In genomic region chr13:51451467-51452390, GRCh38 we compare ENCODE assay signal across 8 cellular contexts. TPM values are rescaled to one million over a fixed set of nuclear protein-coding genes. Genes with fewer than 3 reads are reported as not detected.
DNase-seq lines count a peak whose midpoint lies in the region; ATAC-seq, FAIRE-seq and TF ChIP-seq lines count a peak whose summit lies in the region.

No MANE protein-coding gene starts in this region.

- H2AFZ ChIP-seq in fibroblast of lung (ENCODE audit: low read length): peak overlapping the region; percentile 43

- H3K4me1 ChIP-seq in HUES64 (ENCODE audit: insufficient read depth, low read length) (peaks cover 12% of the 10 kb centered on the region), fibroblast of lung (ENCODE audit: control insufficient read depth, extremely low read depth, insufficient read depth, low read length) (peaks cover 13% of the 10 kb centered on the region)

- TF ChIP-seq CTCF in fibroblast of lung (conservative IDR thresholded peaks at IDR 0.05 in 1 of 2, IDR thresholded peaks at IDR 0.05 in 1 of 2; ENCODE audit: low read depth in 1 of 2, low read length in 2 of 2): no peak

- peaks cover 52% of the 10 kb centered on the region for H3K4me1 Mint-ChIP-seq in activated T-helper 1 cell treated with anti-CD3 and anti-CD28 coated beads, Interleukin-12 subunit alpha, Interleukin-12 subunit beta, Interleukin-2, Interleukin-4 antibody, amounts not matched to agents 30 ng/mL and 10 ng/mL and 1 ng/mL, durations not matched to agents 14 hours and 24 hours and 36 hours (ENCODE audit: low read depth)
- H3K4me1 Mint-ChIP-seq in naive thymus-derived CD8-positive, alpha-beta T cell: peaks cover 17 to 51% (median 48%) of the 10 kb centered on the region in 4 donors
- H3K4me1 Mint-ChIP-seq in stimulated activated naive B cell treated with anti-CD40 and anti-IgM and Interleukin-4, amounts not matched to agents 10 μg/mL and 1 μg/mL and 100 μg/mL, for 72 hours: peaks cover 23 to 45% of the 10 kb centered on the region in 2 donors

- POLR2A ChIA-PET in naive thymus-derived CD8-positive, alpha-beta T cell (lab: Charles Lee): interaction anchor here (0.7 to 6.2 kb wide), 17 partner anchors 10 to 1515 kb away, joined by 3 to 149 read pairs (median 15); partner anchors contain the start of genes ALG11, ATP7B, DHRS12 and NEK3

- peak overlapping the region; percentile 87 for H3K4me2 ChIP-seq in fibroblast of lung (ENCODE audit: extremely low read depth, insufficient read depth, low read length)

- peak overlapping the region; percentile 94 for H3K4me3 ChIP-seq in HUES64 (ENCODE audit: low read length)
- H3K4me3 ChIP-seq in fibroblast of lung (replicated peaks in 1 of 4; ENCODE audit: control extremely low read depth in 1 of 4, insufficient read depth in 1 of 4, low read depth in 3 of 4, low read length in 4 of 4): peak overlapping the region; percentile 70 to 93 (median 84)

- intact Hi-C loops in activated T-helper 1 cell treated with anti-CD3 and anti-CD28 coated beads, Interleukin-12 subunit alpha, Interleukin-12 subunit beta, Interleukin-2, Interleukin-4 antibody, amounts not matched to agents 30 ng/mL and 10 ng/mL and 1 ng/mL, durations not matched to agents 14 hours and 24 hours and 36 hours (cut with micrococcal nuclease): loop anchor here (1.0 to 10.0 kb wide), 8 partner anchors 30 to 1201 kb away; partner anchors contain the start of genes CKAP2, NEK5 and SUGT1

- DNase-seq in COR-L47 (lab: John Stamatoyannopoulos, UW): peak; percentile 80
- DNase-seq in RCC 7860 (ENCODE audit: low spot score): peak; percentile 30
- peak; percentile 74 for DNase-seq in activated T-helper 1 cell treated with anti-CD3 and anti-CD28 coated beads, Interleukin-12 subunit alpha, Interleukin-12 subunit beta, Interleukin-2, Interleukin-4 antibody, amounts not matched to agents 30 ng/mL and 10 ng/mL and 1 ng/mL, durations not matched to agents 14 hours and 24 hours and 36 hours (ENCODE audit: low spot score)
- DNase-seq in fibroblast of lung (ENCODE audit: low read depth in 2 of 2): peak; percentile 67 to 74
- DNase-seq in naive thymus-derived CD8-positive, alpha-beta T cell: peak; percentile 51 to 89 (median 70)
- DNase-seq in stimulated activated naive B cell treated with anti-CD40 and anti-IgM and Interleukin-4, amounts not matched to agents 10 μg/mL and 1 μg/mL and 100 μg/mL, for 72 hours: peak; percentile 73

- H3K36me3 ChIP-seq in HUES64 (ENCODE audit: insufficient read depth, low read length): peaks cover 57% of the 10 kb centered on the region
- H3K36me3 ChIP-seq in fibroblast of lung (ENCODE audit: control insufficient read depth, insufficient read depth, low read length): peaks cover 5% of the 10 kb centered on the region

- H3K4me3 Mint-ChIP-seq in activated T-helper 1 cell treated with anti-CD3 and anti-CD28 coated beads, Interleukin-12 subunit alpha, Interleukin-12 subunit beta, Interleukin-2, Interleukin-4 antibody, amounts not matched to agents 30 ng/mL and 10 ng/mL and 1 ng/mL, durations not matched to agents 14 hours and 24 hours and 36 hours: peak overlapping the region; percentile 93
- H3K4me3 Mint-ChIP-seq in naive thymus-derived CD8-positive, alpha-beta T cell: peak overlapping the region; percentile 84 to 99 (median 95)
- H3K4me3 Mint-ChIP-seq in stimulated activated naive B cell treated with anti-CD40 and anti-IgM and Interleukin-4, amounts not matched to agents 10 μg/mL and 1 μg/mL and 100 μg/mL, for 72 hours: peak overlapping the region; percentile 91 to 93

- no peak for FAIRE-seq in RCC 7860 (lab: Jason Lieb, UNC)

- H3K27ac Mint-ChIP-seq in activated T-helper 1 cell treated with anti-CD3 and anti-CD28 coated beads, Interleukin-12 subunit alpha, Interleukin-12 subunit beta, Interleukin-2, Interleukin-4 antibody, amounts not matched to agents 30 ng/mL and 10 ng/mL and 1 ng/mL, durations not matched to agents 14 hours and 24 hours and 36 hours: peak overlapping the region; percentile 91
- peak overlapping the region; percentile 94 to 100 (median 98) for H3K27ac Mint-ChIP-seq in naive thymus-derived CD8-positive, alpha-beta T cell
- H3K27ac Mint-ChIP-seq in stimulated activated naive B cell treated with anti-CD40 and anti-IgM and Interleukin-4, amounts not matched to agents 10 μg/mL and 1 μg/mL and 100 μg/mL, for 72 hours: peak overlapping the region; percentile 97

- WGBS in HUES64: under 1% methylated on average over 99 of the region's 99 CpGs

- H3K79me2 ChIP-seq in fibroblast of lung (ENCODE audit: control insufficient read depth, insufficient read depth, low read length): peaks cover 24% of the 10 kb centered on the region

- no peaks in the 10 kb centered on the region for H3K27me3 Mint-ChIP-seq in activated T-helper 1 cell treated with anti-CD3 and anti-CD28 coated beads, Interleukin-12 subunit alpha, Interleukin-12 subunit beta, Interleukin-2, Interleukin-4 antibody, amounts not matched to agents 30 ng/mL and 10 ng/mL and 1 ng/mL, durations not matched to agents 14 hours and 24 hours and 36 hours (ENCODE audit: insufficient read depth)
- peaks cover 0 to 2% (median 0%) of the 10 kb centered on the region in 5 donors for H3K27me3 Mint-ChIP-seq in naive thymus-derived CD8-positive, alpha-beta T cell
- H3K27me3 Mint-ChIP-seq in stimulated activated naive B cell treated with anti-CD40 and anti-IgM and Interleukin-4, amounts not matched to agents 10 μg/mL and 1 μg/mL and 100 μg/mL, for 72 hours: no peaks in the 10 kb centered on the region

- no peaks in the 10 kb centered on the region for H4K20me1 ChIP-seq in fibroblast of lung (ENCODE audit: control insufficient read depth, extremely low read depth, insufficient read depth, low read length)

- H3K27ac ChIP-seq in HUES64 (ENCODE audit: low read depth, low read length) (peak overlapping the region; percentile 96), fibroblast of lung (ENCODE audit: insufficient read depth, low read length) (peak overlapping the region; percentile 88)

- H3K9ac ChIP-seq in HUES64 (ENCODE audit: low read depth, low read length) (peak overlapping the region; percentile 89), fibroblast of lung (ENCODE audit: insufficient read depth, low read length) (peak overlapping the region; percentile 82)

- H3K27me3 ChIP-seq in HUES64 (ENCODE audit: insufficient read depth, low read length): no peaks in the 10 kb centered on the region
- no peaks in the 10 kb centered on the region for H3K27me3 ChIP-seq in fibroblast of lung (ENCODE audit: control insufficient read depth, insufficient read depth, low read length)

- peak; percentile 8 for ATAC-seq in GM21360 (IDR thresholded peaks at IDR 0.05; ENCODE audit: unreplicated experiment)
- peak; percentile 11 to 17 for ATAC-seq in naive thymus-derived CD8-positive, alpha-beta T cell
- peak; percentile 32 to 36 for ATAC-seq in stimulated activated naive B cell treated with anti-CD40 and anti-IgM and Interleukin-4, amounts not matched to agents 10 μg/mL and 1 μg/mL and 100 μg/mL, for 72 hours (replicated peaks)

- peaks cover 39% of the 10 kb centered on the region for H3K36me3 Mint-ChIP-seq in activated T-helper 1 cell treated with anti-CD3 and anti-CD28 coated beads, Interleukin-12 subunit alpha, Interleukin-12 subunit beta, Interleukin-2, Interleukin-4 antibody, amounts not matched to agents 30 ng/mL and 10 ng/mL and 1 ng/mL, durations not matched to agents 14 hours and 24 hours and 36 hours (ENCODE audit: low read depth)
- H3K36me3 Mint-ChIP-seq in naive thymus-derived CD8-positive, alpha-beta T cell: peaks cover 3 to 26% (median 3%) of the 10 kb centered on the region in 3 donors
- H3K36me3 Mint-ChIP-seq in stimulated activated naive B cell treated with anti-CD40 and anti-IgM and Interleukin-4, amounts not matched to agents 10 μg/mL and 1 μg/mL and 100 μg/mL, for 72 hours: peaks cover 13 to 43% of the 10 kb centered on the region in 2 donors

- peaks cover 19% of the 10 kb centered on the region for H3K9me3 ChIP-seq in HUES64 (ENCODE audit: insufficient read depth, low read depth, low read length)
- no peaks in the 10 kb centered on the region for H3K9me3 ChIP-seq in fibroblast of lung (ENCODE audit: control insufficient read depth, insufficient read depth, low read depth, low read length)

- peaks cover 3% of the 10 kb centered on the region for H3K9me3 Mint-ChIP-seq in activated T-helper 1 cell treated with anti-CD3 and anti-CD28 coated beads, Interleukin-12 subunit alpha, Interleukin-12 subunit beta, Interleukin-2, Interleukin-4 antibody, amounts not matched to agents 30 ng/mL and 10 ng/mL and 1 ng/mL, durations not matched to agents 14 hours and 24 hours and 36 hours
- no peaks in the 10 kb centered on the region for H3K9me3 Mint-ChIP-seq in naive thymus-derived CD8-positive, alpha-beta T cell
- peaks cover 3 to 4% of the 10 kb centered on the region in 2 donors for H3K9me3 Mint-ChIP-seq in stimulated activated naive B cell treated with anti-CD40 and anti-IgM and Interleukin-4, amounts not matched to agents 10 μg/mL and 1 μg/mL and 100 μg/mL, for 72 hours

RNA-seq across cellular contexts. Expression of gene INTS6, which starts 1.1 kb away (rescaled TPM):
- polyA plus RNA-seq in HUES64 (2013, experiment 1 of 2): 23.4 TPM
- polyA plus RNA-seq in HUES64 (2013, experiment 2 of 2): 17.5 TPM
- 76.6 and 81.7 TPM in 2 replicates for total RNA-seq in activated T-helper 1 cell treated with anti-CD3 and anti-CD28 coated beads, Interleukin-12 subunit alpha, Interleukin-12 subunit beta, Interleukin-2, Interleukin-4 antibody, amounts not matched to agents 30 ng/mL and 10 ng/mL and 1 ng/mL, durations not matched to agents 14 hours and 24 hours and 36 hours
- total RNA-seq in fibroblast of lung: 51.6 and 66.7 TPM in 2 replicates
- polyA plus RNA-seq in fibroblast of lung: 23.5 and 29.3 TPM in 2 replicates
- polyA plus RNA-seq in fibroblast of lung (2012): 17.0 and 21.3 TPM in 2 replicates
- polyA minus RNA-seq in fibroblast of lung (ENCODE audit: low replicate concordance): 13.0 and 22.4 TPM in 2 replicates
- total RNA-seq in naive thymus-derived CD8-positive, alpha-beta T cell: 10 to 100 TPM; 60.2 to 66.5 TPM
- polyA plus RNA-seq in naive thymus-derived CD8-positive, alpha-beta T cell: 10 to 100 TPM; 20.9 to 25.1 (median 23.9) TPM

Comparison
In these comparisons a context has a peak if more than half of its experiments do, and no peak if none do; other contexts are left out.
1. Peak in every context shown above with its lines: DNase-seq, ATAC-seq, H3K4me3 ChIP-seq and H3K27ac ChIP-seq.
2. DNase-seq: peak in every context shown above with its lines; median percentile 80 in COR-L47; 74 in activated T-helper 1 cell treated with anti-CD3 and anti-CD28 coated beads, Interleukin-12 subunit alpha, Interleukin-12 subunit beta, Interleukin-2, Interleukin-4 antibody, amounts not matched to agents 30 ng/mL and 10 ng/mL and 1 ng/mL, durations not matched to agents 14 hours and 24 hours and 36 hours; 73 in stimulated activated naive B cell treated with anti-CD40 and anti-IgM and Interleukin-4, amounts not matched to agents 10 μg/mL and 1 μg/mL and 100 μg/mL, for 72 hours; 70 in fibroblast of lung; 70 in naive thymus-derived CD8-positive, alpha-beta T cell; 30 in RCC 7860.